8 cellular contexts compared by ENCODE assay signal in genomic region chr6:16136536-16137450, GRCh38. TPM values are rescaled to one million over a fixed set of nuclear protein-coding genes. Genes with fewer than 3 reads are reported as not detected.
DNase-seq lines count a peak whose midpoint lies in the region; TF ChIP-seq lines count a peak whose summit lies in the region.

No MANE protein-coding gene starts in this region.

- no TSS peak for BruUV-seq in Calu3 (replicated peaks; lab: Mats Ljungman, UMichigan)

- H3K36me3 ChIP-seq in subcutaneous abdominal adipose tissue (ENCODE audit: control insufficient read depth in 5 of 5, insufficient read depth in 5 of 5, low read length in 5 of 5) (peaks cover 5 to 13% (median 9%) of the 10 kb centered on the region in 5 donors), neural progenitor cell (no peaks in the 10 kb centered on the region)

- H3K79me2 ChIP-seq in neural progenitor cell (ENCODE audit: low read depth), result peaks cover 48% of the 10 kb centered on the region

- H3K9ac ChIP-seq in subcutaneous abdominal adipose tissue (ENCODE audit: low read length in 5 of 5), result peak overlapping the region in 1 of 5 donors; percentile 35
- no peak overlapping the region for H3K9ac ChIP-seq in neural progenitor cell

- H3K36me3 Mint-ChIP-seq in Calu3 (ENCODE audit: insufficient read depth, unreplicated experiment) (no peaks in the 10 kb centered on the region), neural progenitor cell (peaks cover 6% of the 10 kb centered on the region)

- intact Hi-C loops in Calu3 (cut with micrococcal nuclease; ENCODE audit: unreplicated experiment), result no loop called here
- intact Hi-C loops in posterior cingulate gyrus (cut with DNase I), result no loop called here

- H3K4me1 ChIP-seq in subcutaneous abdominal adipose tissue (ENCODE audit: control insufficient read depth in 5 of 5, insufficient read depth in 5 of 5, low read length in 5 of 5) (peaks cover 21 to 83% (median 80%) of the 10 kb centered on the region in 5 donors), neural progenitor cell (peaks cover 4% of the 10 kb centered on the region)

- peaks cover 12% of the 10 kb centered on the region for H4K20me1 ChIP-seq in neural progenitor cell (ENCODE audit: low read depth)

- CTCF ChIA-PET in Calu3 (lab: Charles Lee), result interaction anchor here (0.5 to 0.8 kb wide), 4 partner anchors 54 to 891 kb away, joined by 3 to 4 read pairs (median 4); partner anchors contain the start of gene JARID2

- DNase-seq in Calu3 (peak; percentile 9), NCI-H2029 treated with DMSO at 0.1 percent for 48 hours (lab: John Stamatoyannopoulos, UW) (peak; percentile 49), kidney tubule cell (ENCODE audit: low spot score) (peak; percentile 77), posterior cingulate gyrus (no peak), neural progenitor cell (ENCODE audit: low spot score) (no peak), UCSD-AML1 (lab: John Stamatoyannopoulos, UW; ENCODE audit: unreplicated experiment) (no peak)
- peak; percentile 38 for DNase-seq in activated naive CD8-positive, alpha-beta T cell treated with anti-CD3 and anti-CD28 coated beads, Interleukin-2, amount 50 U/mL, for 16 hours (ENCODE audit: low read depth, low spot score)

- H3K4me3 Mint-ChIP-seq in Calu3 (ENCODE audit: low read depth, unreplicated experiment) (no peak overlapping the region), neural progenitor cell (no peak overlapping the region)

- H3K4me1 Mint-ChIP-seq in Calu3 (ENCODE audit: low read depth, unreplicated experiment) (no peaks in the 10 kb centered on the region), neural progenitor cell (peaks cover 14% of the 10 kb centered on the region)

- H3K9me3 Mint-ChIP-seq in Calu3 (ENCODE audit: low read depth, unreplicated experiment) (no peaks in the 10 kb centered on the region), neural progenitor cell (no peaks in the 10 kb centered on the region)

- no peak overlapping the region for H2AFZ ChIP-seq in neural progenitor cell (replicated peaks)

- H3K4me3 ChIP-seq in subcutaneous abdominal adipose tissue (ENCODE audit: low read depth in 1 of 5, low read length in 5 of 5) (peak overlapping the region in 2 of 5 donors; percentile 14 to 25), neural progenitor cell (no peak overlapping the region)

- H3K27me3 Mint-ChIP-seq in Calu3 (ENCODE audit: unreplicated experiment) (no peaks in the 10 kb centered on the region), neural progenitor cell (ENCODE audit: insufficient read depth, low read depth) (no peaks in the 10 kb centered on the region)

- no peaks in the 10 kb centered on the region for H3F3A ChIP-seq in neural progenitor cell (ENCODE audit: low read depth)

- H3K27ac ChIP-seq in subcutaneous abdominal adipose tissue (ENCODE audit: low read depth, low read length) (peak overlapping the region; percentile 68), neural progenitor cell (no peak overlapping the region)

- H3K4me2 ChIP-seq in neural progenitor cell, result no peak overlapping the region

- H3K27ac Mint-ChIP-seq in Calu3 (ENCODE audit: unreplicated experiment) (no peak overlapping the region), neural progenitor cell (no peak overlapping the region)

- TF ChIP-seq CTCF in Calu3 (IDR thresholded peaks at IDR 0.05; ENCODE audit: unreplicated experiment) (no peak), neural progenitor cell (IDR thresholded peaks at IDR 0.05) (no peak)

- H3K9me3 ChIP-seq in subcutaneous abdominal adipose tissue (ENCODE audit: control insufficient read depth in 5 of 5, low read length in 5 of 5) (no peaks in the 10 kb centered on the region), neural progenitor cell (ENCODE audit: low read depth) (no peaks in the 10 kb centered on the region)

- H3K27me3 ChIP-seq in subcutaneous abdominal adipose tissue (ENCODE audit: control insufficient read depth in 5 of 5, insufficient read depth in 4 of 5, low read length in 5 of 5) (no peaks in the 10 kb centered on the region), neural progenitor cell (no peaks in the 10 kb centered on the region)

RNA-seq across cellular contexts. Expression of gene MYLIP, which starts 7.9 kb away (rescaled TPM):
- 8.1 and 10.1 TPM in 2 replicates for total RNA-seq in Calu3 (2022)
- total RNA-seq in neural progenitor cell (ENCODE audit: low replicate concordance), result 8.0 and 8.2 TPM in 2 replicates

Comparison
In these comparisons a context has a peak if more than half of its experiments do, and no peak if none do; other contexts are left out.
1. DNase-seq: peak in Calu3 (single experiment), NCI-H2029 treated with DMSO at 0.1 percent for 48 hours (single experiment), activated naive CD8-positive, alpha-beta T cell treated with anti-CD3 and anti-CD28 coated beads, Interleukin-2, amount 50 U/mL, for 16 hours (single experiment) and kidney tubule cell (single experiment); none in posterior cingulate gyrus (0 of 10), neural progenitor cell (single experiment) and UCSD-AML1 (single experiment).